In the genomic region with DNA sequence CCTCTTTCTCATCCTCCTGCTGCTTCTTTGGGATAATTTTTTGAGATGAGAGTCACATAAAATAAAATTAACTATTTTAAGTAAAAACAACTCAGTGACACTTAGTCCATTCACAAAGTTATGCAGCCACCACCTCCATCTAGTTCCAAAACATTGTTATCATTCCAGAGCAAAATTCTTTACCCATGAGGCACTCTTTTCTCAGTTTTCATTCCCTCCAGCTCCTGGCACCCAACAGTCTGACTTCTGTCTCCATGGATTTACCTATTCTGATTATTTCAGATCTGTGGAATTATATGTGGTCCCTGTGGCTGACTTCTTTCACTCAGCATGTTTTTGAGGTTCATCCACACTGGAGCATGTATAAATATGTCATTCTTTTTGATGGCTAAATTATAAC, we compare ENCODE assay signal across 16 cellular contexts.
DNase-seq lines count a peak whose midpoint lies in the region; ATAC-seq, FAIRE-seq and TF ChIP-seq lines count a peak whose summit lies in the region.
"Had no signal": no experiment of that assay in that cellular context is flagged by ENCODE, and none has a peak within 500 bp of the region (broad histone marks: within the 10 kb centered on the region; RNA-seq: fewer than 3 reads in every experiment).

No MANE protein-coding gene starts in this region.

- no peak for TF ChIP-seq EP300 in A549 (IDR thresholded peaks at IDR 0.05)

- no peaks in the 10 kb centered on the region for H3K36me3 Mint-ChIP-seq in CD8-positive, alpha-beta T cell
- H3K36me3 Mint-ChIP-seq: activated naive CD8-positive, alpha-beta T cell treated with anti-CD3 and anti-CD28 coated beads, Interleukin-2, amount 10 ng/mL, durations not matched to agents 7 days and 5 days; WTC11 had no signal

- H3K4me3 ChIP-seq in A549: no peak overlapping the region
- no peak overlapping the region for H3K4me3 ChIP-seq in body of pancreas
- no peak overlapping the region for H3K4me3 ChIP-seq in dorsolateral prefrontal cortex
- no peak overlapping the region for H3K4me3 ChIP-seq in hepatocyte
- H3K4me3 ChIP-seq in CD8-positive, alpha-beta T cell (ENCODE audit: low read depth, low read length): no peak overlapping the region
- H3K4me3 ChIP-seq: BLaER1 treated with 17β-estradiol and CSF1 and Interleukin-3, amounts not matched to agents 10 nM and 100 nM; lung; transverse colon had no signal

- no peak overlapping the region for H3K27ac Mint-ChIP-seq in CD8-positive, alpha-beta T cell
- H3K27ac Mint-ChIP-seq: activated naive CD8-positive, alpha-beta T cell treated with anti-CD3 and anti-CD28 coated beads, Interleukin-2, amount 10 ng/mL, durations not matched to agents 7 days and 5 days; WTC11 had no signal

- no peaks in the 10 kb centered on the region for H3K36me3 ChIP-seq in body of pancreas (replicated peaks in 1 of 2; ENCODE audit: insufficient read depth in 1 of 2, low read depth in 2 of 2)
- H3K36me3 ChIP-seq in hepatocyte (replicated peaks; ENCODE audit: insufficient read depth, low read depth): no peaks in the 10 kb centered on the region
- H3K36me3 ChIP-seq in CD8-positive, alpha-beta T cell (ENCODE audit: insufficient read depth, low read length): no peaks in the 10 kb centered on the region
- H3K36me3 ChIP-seq: BLaER1 treated with 17β-estradiol and CSF1 and Interleukin-3, amounts not matched to agents 10 nM and 100 nM; transverse colon had no signal

- H3K4me1 Mint-ChIP-seq in CD8-positive, alpha-beta T cell (ENCODE audit: low read depth): no peaks in the 10 kb centered on the region
- H3K4me1 Mint-ChIP-seq: activated naive CD8-positive, alpha-beta T cell treated with anti-CD3 and anti-CD28 coated beads, Interleukin-2, amount 10 ng/mL, durations not matched to agents 7 days and 5 days had no signal

- no peaks in the 10 kb centered on the region for H3K9me2 ChIP-seq in hepatocyte (replicated peaks; ENCODE audit: insufficient read depth)

- no peaks in the 10 kb centered on the region for H4K20me1 ChIP-seq in hepatocyte (ENCODE audit: insufficient read depth, poor library complexity, severe bottlenecking)
- H4K20me1 ChIP-seq: BLaER1 treated with 17β-estradiol and CSF1 and Interleukin-3, amounts not matched to agents 10 nM and 100 nM had no signal

- H3K79me2 ChIP-seq in hepatocyte: no peaks in the 10 kb centered on the region

- H2AFZ ChIP-seq in hepatocyte: no peak overlapping the region

- CTCF ChIA-PET in A549 (lab: Yijun Ruan, JAX): no interaction called here
- CTCF ChIA-PET in CD8-positive, alpha-beta T cell (lab: Charles Lee): no interaction called here

- FAIRE-seq in A549 (lab: Jason Lieb, UNC) (no peak), H54 (lab: Jason Lieb, UNC) (no peak)

- H3K27me3 Mint-ChIP-seq in CD8-positive, alpha-beta T cell (ENCODE audit: low read depth): no peaks in the 10 kb centered on the region

- H3K9me3 ChIP-seq in A549 (no peaks in the 10 kb centered on the region), body of pancreas (no peaks in the 10 kb centered on the region), hepatocyte (ENCODE audit: low read depth) (no peaks in the 10 kb centered on the region)
- no peaks in the 10 kb centered on the region for H3K9me3 ChIP-seq in CD8-positive, alpha-beta T cell (ENCODE audit: low read length)
- H3K9me3 ChIP-seq: BLaER1 treated with 17β-estradiol and CSF1 and Interleukin-3, amounts not matched to agents 10 nM and 100 nM; transverse colon had no signal

- TF ChIP-seq CTCF in A549 (IDR thresholded peaks at IDR 0.05) (no peak), body of pancreas (IDR thresholded peaks at IDR 0.05) (no peak), dorsolateral prefrontal cortex (IDR thresholded peaks at IDR 0.05 in 54 of 56, conservative IDR thresholded peaks at IDR 0.05 in 2 of 56; ENCODE audit: low read depth in 1 of 56, partially characterized antibody in 56 of 56) (no peak), hepatocyte (IDR thresholded peaks at IDR 0.05; ENCODE audit: poor library complexity) (no peak)
- no peak for TF ChIP-seq CTCF in CD8-positive, alpha-beta T cell (IDR thresholded peaks at IDR 0.05)

- H3K27me3 ChIP-seq in body of pancreas: no peaks in the 10 kb centered on the region
- H3K27me3 ChIP-seq in dorsolateral prefrontal cortex: peaks cover 0 to 14% (median 0%) of the 10 kb centered on the region in 45 donors
- no peaks in the 10 kb centered on the region for H3K27me3 ChIP-seq in hepatocyte
- no peaks in the 10 kb centered on the region for H3K27me3 ChIP-seq in CD8-positive, alpha-beta T cell (ENCODE audit: insufficient read depth, low read length)
- H3K27me3 ChIP-seq: BLaER1 treated with 17β-estradiol and CSF1 and Interleukin-3, amounts not matched to agents 10 nM and 100 nM; transverse colon had no signal

- DNase-seq in A549 (ENCODE audit: low read depth in 1 of 2, low spot score in 1 of 2) (no peak), H54 (ENCODE audit: insufficient read length, low spot score) (peak; percentile 33), body of pancreas (peak in 2 of 4 donors; percentile 10 to 17), kidney glomerular epithelial cell (lab: John Stamatoyannopoulos, UW) (peak; percentile 88), dorsolateral prefrontal cortex (no peak), hepatocyte (ENCODE audit: low spot score) (no peak)
- no peak for DNase-seq in CD8-positive, alpha-beta T cell
- DNase-seq: activated naive CD8-positive, alpha-beta T cell treated with anti-CD3 and anti-CD28 coated beads, Interleukin-2, amount 10 ng/mL, durations not matched to agents 7 days and 5 days; H7; MV-4-11; transverse colon had no signal

- H3K27ac ChIP-seq in A549: peak overlapping the region in 1 of 2 experiments; percentile 51; a peak in 3 of 6 replicates
- peak overlapping the region in 3 of 4 donors; percentile 44 to 52 (median 50) for H3K27ac ChIP-seq in body of pancreas
- H3K27ac ChIP-seq in dorsolateral prefrontal cortex: no peak overlapping the region
- no peak overlapping the region for H3K27ac ChIP-seq in hepatocyte
- H3K27ac ChIP-seq in CD8-positive, alpha-beta T cell (ENCODE audit: low read depth, low read length): no peak overlapping the region
- H3K27ac ChIP-seq: BLaER1 treated with 17β-estradiol and CSF1 and Interleukin-3, amounts not matched to agents 10 nM and 100 nM; transverse colon had no signal

- no peak for TF ChIP-seq RAD21 in A549 (conservative IDR thresholded peaks at IDR 0.05 in 1 of 2, IDR thresholded peaks at IDR 0.05 in 1 of 2)

- ATAC-seq in A549 (peak in 1 of 2 experiments; percentile 60; a peak in 3 of 6 replicates), body of pancreas (peak; percentile 84), HG03196 (IDR thresholded peaks at IDR 0.05; ENCODE audit: unreplicated experiment) (no peak)
- no peak for ATAC-seq in CD8-positive, alpha-beta T cell
- ATAC-seq: SK-N-SH treated with all-trans-retinoic acid at 6 μM for 48 hours, WTC11 had no signal

- H3K4me2 ChIP-seq in A549 (peak overlapping the region; percentile 30), hepatocyte (no peak overlapping the region)

- no peak overlapping the region for H3K4me3 Mint-ChIP-seq in CD8-positive, alpha-beta T cell
- H3K4me3 Mint-ChIP-seq: activated naive CD8-positive, alpha-beta T cell treated with anti-CD3 and anti-CD28 coated beads, Interleukin-2, amount 10 ng/mL, durations not matched to agents 7 days and 5 days; WTC11 had no signal

- no peaks in the 10 kb centered on the region for H3K9me3 Mint-ChIP-seq in CD8-positive, alpha-beta T cell
- H3K9me3 Mint-ChIP-seq: activated naive CD8-positive, alpha-beta T cell treated with anti-CD3 and anti-CD28 coated beads, Interleukin-2, amount 10 ng/mL, durations not matched to agents 7 days and 5 days; WTC11 had no signal

- H3K4me1 ChIP-seq in A549: peaks cover 28% of the 10 kb centered on the region
- H3K4me1 ChIP-seq in body of pancreas: no peaks in the 10 kb centered on the region
- H3K4me1 ChIP-seq in hepatocyte (ENCODE audit: insufficient read depth): peaks cover 23% of the 10 kb centered on the region
- H3K4me1 ChIP-seq in CD8-positive, alpha-beta T cell (ENCODE audit: insufficient read depth, low read length): no peaks in the 10 kb centered on the region
- H3K4me1 ChIP-seq: transverse colon had no signal

- intact Hi-C loops in body of pancreas (cut with DNase I): no loop called here
- intact Hi-C loops in dorsolateral prefrontal cortex (cut with DNase I): no loop called here
- intact Hi-C loops in CD8-positive, alpha-beta T cell (cut with DNase I, micrococcal nuclease): no loop called here

- TF ChIP-seq POLR2A in A549 (IDR thresholded peaks at IDR 0.05; ENCODE audit: low read length) (no peak), H54 (IDR thresholded peaks at IDR 0.05; ENCODE audit: low read depth, low read length) (no peak), body of pancreas (IDR thresholded peaks at IDR 0.05) (no peak)

- POLR2A ChIA-PET in A549 (lab: Yijun Ruan, JAX): no interaction called here
- POLR2A ChIA-PET in CD8-positive, alpha-beta T cell (lab: Charles Lee): no interaction called here

TF ChIP-seq in A549, 52 proteins besides CTCF, POLR2A, EP300 and RAD21:
- TF ChIP-seq RCOR1 (IDR thresholded peaks at IDR 0.05; ENCODE audit: low read depth, low read length): no peak
- no peak for TF ChIP-seq CBX2 (IDR thresholded peaks at IDR 0.05; ENCODE audit: borderline replicate concordance, low read depth)
- TF ChIP-seq JUNB (IDR thresholded peaks at IDR 0.05): no peak
- no peak for TF ChIP-seq HDAC2 (IDR thresholded peaks at IDR 0.05)
- TF ChIP-seq, protein P1, sequence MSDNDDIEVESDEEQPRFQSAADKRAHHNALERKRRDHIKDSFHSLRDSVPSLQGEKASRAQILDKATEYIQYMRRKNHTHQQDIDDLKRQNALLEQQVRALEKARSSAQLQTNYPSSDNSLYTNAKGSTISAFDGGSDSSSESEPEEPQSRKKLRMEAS (IDR thresholded peaks at IDR 0.05): no peak
- TF ChIP-seq, protein P2, sequence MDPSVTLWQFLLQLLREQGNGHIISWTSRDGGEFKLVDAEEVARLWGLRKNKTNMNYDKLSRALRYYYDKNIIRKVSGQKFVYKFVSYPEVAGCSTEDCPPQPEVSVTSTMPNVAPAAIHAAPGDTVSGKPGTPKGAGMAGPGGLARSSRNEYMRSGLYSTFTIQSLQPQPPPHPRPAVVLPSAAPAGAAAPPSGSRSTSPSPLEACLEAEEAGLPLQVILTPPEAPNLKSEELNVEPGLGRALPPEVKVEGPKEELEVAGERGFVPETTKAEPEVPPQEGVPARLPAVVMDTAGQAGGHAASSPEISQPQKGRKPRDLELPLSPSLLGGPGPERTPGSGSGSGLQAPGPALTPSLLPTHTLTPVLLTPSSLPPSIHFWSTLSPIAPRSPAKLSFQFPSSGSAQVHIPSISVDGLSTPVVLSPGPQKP (IDR thresholded peaks at IDR 0.05; ENCODE audit: low read depth, low read length): no peak
- no peak for TF ChIP-seq ZSCAN20 (CRISPR knock-in tag; IDR thresholded peaks at IDR 0.05)
- no peak for TF ChIP-seq CEBPB (IDR thresholded peaks at IDR 0.05)

Comparison
In these comparisons a context has a peak if more than half of its experiments do, and no peak if none do; other contexts are left out.
1. DNase-seq: peak in H54 (single experiment) and kidney glomerular epithelial cell (single experiment); none in A549 (0 of 2), dorsolateral prefrontal cortex (0 of 10), hepatocyte (single experiment) and CD8-positive, alpha-beta T cell (0 of 7).
2. H3K27ac ChIP-seq: peak in body of pancreas (3 of 4); none in dorsolateral prefrontal cortex (0 of 59), hepatocyte (single experiment) and CD8-positive, alpha-beta T cell (single experiment).